Comparison of ENCODE assay signal across 8 cellular contexts in genomic region chr19:44848036-44848804, GRCh38. TPM values are rescaled to one million over a fixed set of nuclear protein-coding genes. Genes with fewer than 3 reads are reported as not detected.
DNase-seq lines count a peak whose midpoint lies in the region; ATAC-seq and TF ChIP-seq lines count a peak whose summit lies in the region.

No MANE protein-coding gene starts in this region.

- H3K4me1 ChIP-seq in iPS-18a (ENCODE audit: control insufficient read depth, low read depth, low read length) (peaks cover 19% of the 10 kb centered on the region), smooth muscle cell (ENCODE audit: low read depth) (peaks cover 13% of the 10 kb centered on the region)

- peaks cover 21% of the 10 kb centered on the region for H3K4me1 Mint-ChIP-seq in activated T-helper 1 cell treated with anti-CD3 and anti-CD28 coated beads, Interleukin-12 subunit alpha, Interleukin-12 subunit beta, Interleukin-2, Interleukin-4 antibody, amounts not matched to agents 30 ng/mL and 10 ng/mL and 1 ng/mL, durations not matched to agents 14 hours and 24 hours and 36 hours (ENCODE audit: low read depth)

- ATAC-seq in GM19395 (IDR thresholded peaks at IDR 0.05; ENCODE audit: unreplicated experiment) = no peak
- no peak for ATAC-seq in GM18873 (IDR thresholded peaks at IDR 0.05; ENCODE audit: low FRiP score, unreplicated experiment)
- ATAC-seq in HG03135 (IDR thresholded peaks at IDR 0.05; ENCODE audit: unreplicated experiment) = no peak

- peak overlapping the region; percentile 32 for H3K4me3 Mint-ChIP-seq in activated T-helper 1 cell treated with anti-CD3 and anti-CD28 coated beads, Interleukin-12 subunit alpha, Interleukin-12 subunit beta, Interleukin-2, Interleukin-4 antibody, amounts not matched to agents 30 ng/mL and 10 ng/mL and 1 ng/mL, durations not matched to agents 14 hours and 24 hours and 36 hours

- H2AFZ ChIP-seq in smooth muscle cell (ENCODE audit: low read depth) = no peak overlapping the region

- DNase-seq in DMS53 (lab: John Stamatoyannopoulos, UW) = peak; percentile 55
- no peak for DNase-seq in DMS53 treated with DMSO at 0.1 percent for 48 hours (lab: John Stamatoyannopoulos, UW; ENCODE audit: unreplicated experiment)
- DNase-seq in activated T-helper 1 cell treated with anti-CD3 and anti-CD28 coated beads, Interleukin-12 subunit alpha, Interleukin-12 subunit beta, Interleukin-2, Interleukin-4 antibody, amounts not matched to agents 30 ng/mL and 10 ng/mL and 1 ng/mL, durations not matched to agents 14 hours and 24 hours and 36 hours (ENCODE audit: low spot score) = no peak
- DNase-seq in smooth muscle cell (lab: John Stamatoyannopoulos, UW; ENCODE audit: unreplicated experiment) = no peak

- H4K20me1 ChIP-seq in smooth muscle cell (ENCODE audit: low read depth) = peaks cover 65% of the 10 kb centered on the region

- no peaks in the 10 kb centered on the region for H3K9me3 Mint-ChIP-seq in activated T-helper 1 cell treated with anti-CD3 and anti-CD28 coated beads, Interleukin-12 subunit alpha, Interleukin-12 subunit beta, Interleukin-2, Interleukin-4 antibody, amounts not matched to agents 30 ng/mL and 10 ng/mL and 1 ng/mL, durations not matched to agents 14 hours and 24 hours and 36 hours

- TF ChIP-seq CTCF in smooth muscle cell (IDR thresholded peaks at IDR 0.05; ENCODE audit: borderline replicate concordance, insufficient read depth, poor library complexity, severe bottlenecking) = no peak

- H3K4me3 ChIP-seq in iPS-18a (ENCODE audit: low read length) = peak overlapping the region; percentile 94
- peak overlapping the region; percentile 98 for H3K4me3 ChIP-seq in smooth muscle cell

- peaks cover 15% of the 10 kb centered on the region for H3F3A ChIP-seq in smooth muscle cell (ENCODE audit: low read depth)

- WGBS in smooth muscle cell (ENCODE audit: low lambda C conversion rate) = 2% methylated on average over 18 of the region's 19 CpGs

- H3K9ac ChIP-seq in iPS-18a (ENCODE audit: low read length) = peak overlapping the region; percentile 75
- H3K9ac ChIP-seq in smooth muscle cell (ENCODE audit: low read depth) = peak overlapping the region; percentile 100

- H3K9me3 ChIP-seq in iPS-18a (ENCODE audit: control insufficient read depth, low read depth, low read length) = no peaks in the 10 kb centered on the region
- H3K9me3 ChIP-seq in smooth muscle cell (replicated peaks; ENCODE audit: low read depth) = no peaks in the 10 kb centered on the region

- H3K36me3 Mint-ChIP-seq in activated T-helper 1 cell treated with anti-CD3 and anti-CD28 coated beads, Interleukin-12 subunit alpha, Interleukin-12 subunit beta, Interleukin-2, Interleukin-4 antibody, amounts not matched to agents 30 ng/mL and 10 ng/mL and 1 ng/mL, durations not matched to agents 14 hours and 24 hours and 36 hours (ENCODE audit: low read depth) = no peaks in the 10 kb centered on the region

- H3K79me2 ChIP-seq in smooth muscle cell (ENCODE audit: low read depth) = peaks cover 59% of the 10 kb centered on the region

- peaks cover 40% of the 10 kb centered on the region for H3K27me3 Mint-ChIP-seq in activated T-helper 1 cell treated with anti-CD3 and anti-CD28 coated beads, Interleukin-12 subunit alpha, Interleukin-12 subunit beta, Interleukin-2, Interleukin-4 antibody, amounts not matched to agents 30 ng/mL and 10 ng/mL and 1 ng/mL, durations not matched to agents 14 hours and 24 hours and 36 hours (ENCODE audit: insufficient read depth)

- no peak overlapping the region for H3K27ac Mint-ChIP-seq in activated T-helper 1 cell treated with anti-CD3 and anti-CD28 coated beads, Interleukin-12 subunit alpha, Interleukin-12 subunit beta, Interleukin-2, Interleukin-4 antibody, amounts not matched to agents 30 ng/mL and 10 ng/mL and 1 ng/mL, durations not matched to agents 14 hours and 24 hours and 36 hours

- H3K27ac ChIP-seq in iPS-18a (ENCODE audit: low read length) = peak overlapping the region; percentile 65
- H3K27ac ChIP-seq in smooth muscle cell (ENCODE audit: low read depth) = peak overlapping the region; percentile 97

- H3K36me3 ChIP-seq in iPS-18a (ENCODE audit: control insufficient read depth, low read depth, low read length) = no peaks in the 10 kb centered on the region
- no peaks in the 10 kb centered on the region for H3K36me3 ChIP-seq in smooth muscle cell (ENCODE audit: low read depth)

- H3K27me3 ChIP-seq in iPS-18a (ENCODE audit: control insufficient read depth, insufficient read depth, low read length) (no peaks in the 10 kb centered on the region), smooth muscle cell (ENCODE audit: low read depth) (no peaks in the 10 kb centered on the region)

- peak overlapping the region; percentile 95 for H3K4me2 ChIP-seq in smooth muscle cell

- intact Hi-C loops in activated T-helper 1 cell treated with anti-CD3 and anti-CD28 coated beads, Interleukin-12 subunit alpha, Interleukin-12 subunit beta, Interleukin-2, Interleukin-4 antibody, amounts not matched to agents 30 ng/mL and 10 ng/mL and 1 ng/mL, durations not matched to agents 14 hours and 24 hours and 36 hours (cut with micrococcal nuclease) = no loop called here

RNA-seq across cellular contexts. Expression of gene NECTIN2, which starts 2.1 kb away (rescaled TPM):
- 0.08 and 0.39 TPM in 2 replicates for total RNA-seq in activated T-helper 1 cell treated with anti-CD3 and anti-CD28 coated beads, Interleukin-12 subunit alpha, Interleukin-12 subunit beta, Interleukin-2, Interleukin-4 antibody, amounts not matched to agents 30 ng/mL and 10 ng/mL and 1 ng/mL, durations not matched to agents 14 hours and 24 hours and 36 hours
- total RNA-seq in smooth muscle cell = 91.5 and 94.6 TPM in 2 replicates
- polyA plus RNA-seq in smooth muscle cell = 160 and 164 TPM in 2 replicates

RNA-seq across cellular contexts. Expression of gene BCAM, which starts 39.3 kb away (rescaled TPM):
- not detected in 2 replicates for total RNA-seq in activated T-helper 1 cell treated with anti-CD3 and anti-CD28 coated beads, Interleukin-12 subunit alpha, Interleukin-12 subunit beta, Interleukin-2, Interleukin-4 antibody, amounts not matched to agents 30 ng/mL and 10 ng/mL and 1 ng/mL, durations not matched to agents 14 hours and 24 hours and 36 hours
- total RNA-seq in smooth muscle cell = 1.7 and 5.0 TPM in 2 replicates
- 1.5 and 6.4 TPM in 2 replicates for polyA plus RNA-seq in smooth muscle cell

RNA-seq across cellular contexts. Expression of gene TOMM40, which starts 42.8 kb away (rescaled TPM):
- total RNA-seq in activated T-helper 1 cell treated with anti-CD3 and anti-CD28 coated beads, Interleukin-12 subunit alpha, Interleukin-12 subunit beta, Interleukin-2, Interleukin-4 antibody, amounts not matched to agents 30 ng/mL and 10 ng/mL and 1 ng/mL, durations not matched to agents 14 hours and 24 hours and 36 hours = 209 and 211 TPM in 2 replicates
- total RNA-seq in smooth muscle cell = 38.7 and 96.0 TPM in 2 replicates
- polyA plus RNA-seq in smooth muscle cell = 65.0 and 69.7 TPM in 2 replicates

RNA-seq across cellular contexts. Expression of gene APOE, which starts 57.4 kb away (rescaled TPM):
- 0.41 and 0.42 TPM in 2 replicates for total RNA-seq in activated T-helper 1 cell treated with anti-CD3 and anti-CD28 coated beads, Interleukin-12 subunit alpha, Interleukin-12 subunit beta, Interleukin-2, Interleukin-4 antibody, amounts not matched to agents 30 ng/mL and 10 ng/mL and 1 ng/mL, durations not matched to agents 14 hours and 24 hours and 36 hours
- total RNA-seq in smooth muscle cell = 228 and 237 TPM in 2 replicates
- 329 and 458 TPM in 2 replicates for polyA plus RNA-seq in smooth muscle cell

Comparison
In these comparisons a context has a peak if more than half of its experiments do, and no peak if none do; other contexts are left out.
1. RNA of gene NECTIN2, which starts 2.1 kb away (total RNA-seq): 91.5 to 94.6 TPM in smooth muscle cell; 0.08 to 0.39 TPM in activated T-helper 1 cell treated with anti-CD3 and anti-CD28 coated beads, Interleukin-12 subunit alpha, Interleukin-12 subunit beta, Interleukin-2, Interleukin-4 antibody, amounts not matched to agents 30 ng/mL and 10 ng/mL and 1 ng/mL, durations not matched to agents 14 hours and 24 hours and 36 hours; every median in the first group is over 10 times any median in the second.